13 cellular contexts compared by ENCODE assay signal in genomic region chr5:150153483-150153882, GRCh38. TPM values are rescaled to one million over a fixed set of nuclear protein-coding genes. Genes with fewer than 3 reads are reported as not detected.
A peak's percentile ranks its signal among the peaks of the same experiment; 100 is the strongest.
DNase-seq lines count a peak whose midpoint lies in the region; FAIRE-seq and TF ChIP-seq lines count a peak whose summit lies in the region.
"Had no signal": no experiment of that assay in that cellular context is flagged by ENCODE, and none has a peak within 500 bp of the region (broad histone marks: within the 10 kb centered on the region; RNA-seq: fewer than 3 reads in every experiment).

No MANE protein-coding gene starts in this region.

- no peak for FAIRE-seq in kidney (lab: Jason Lieb, UNC)

- intact Hi-C loops in kidney (cut with DNase I): no loop called here

- H3K4me1 ChIP-seq in kidney (ENCODE audit: control insufficient read depth in 1 of 2, insufficient read depth in 1 of 2, low read depth in 1 of 2, low read length in 2 of 2) (peaks cover 0 to 19% of the 10 kb centered on the region in 2 donors), skeletal muscle satellite cell (ENCODE audit: control insufficient read depth, insufficient read depth, low read length) (peaks cover 39% of the 10 kb centered on the region)

- H3K9ac ChIP-seq in kidney (ENCODE audit: low read length in 2 of 2) (peak overlapping the region; percentile 13 to 81), skeletal muscle satellite cell (ENCODE audit: low read depth, low read length) (no peak overlapping the region)

- peak overlapping the region; percentile 77 for H3K27ac ChIP-seq in angular gyrus (ENCODE audit: low read depth, low read length)
- peak overlapping the region; percentile 54 to 85 for H3K27ac ChIP-seq in kidney (ENCODE audit: low read depth in 2 of 2, low read length in 2 of 2)

- TF ChIP-seq CTCF in AG09309 (IDR thresholded peaks at IDR 0.05; ENCODE audit: control insufficient read depth, insufficient read depth, low read depth, low read length, missing control alignments) (no peak), kidney (IDR thresholded peaks at IDR 0.05; ENCODE audit: borderline replicate concordance, extremely low read depth, insufficient read depth) (no peak)

- H3K4me3 ChIP-seq in AG09309 (ENCODE audit: control insufficient read depth, low read depth, low read length): peak overlapping the region; percentile 89
- peak overlapping the region; percentile 65 to 67 for H3K4me3 ChIP-seq in kidney (ENCODE audit: low read length in 2 of 2)
- no peak overlapping the region for H3K4me3 ChIP-seq in skeletal muscle satellite cell (ENCODE audit: low read length)

- DNase-seq in AG09309 (ENCODE audit: low read depth) (no peak), kidney (no peak), OCI-M1 (lab: John Stamatoyannopoulos, UW) (no peak), SHP77 treated with DMSO at 0.1 percent for 48 hours (lab: John Stamatoyannopoulos, UW) (no peak), SKM-1 treated with dmso at 0.1 percent for 144 hours (lab: John Stamatoyannopoulos, UW; ENCODE audit: unreplicated experiment) (no peak), GDM1 (lab: John Stamatoyannopoulos, UW) (no peak)
- DNase-seq: activated naive CD4-positive, alpha-beta T cell treated with Interleukin-2 at 50 U/mL for 16 hours; CD8-positive, alpha-beta T cell; effector CD4-positive, alpha-beta T cell; GOT3; NCI-H1436 had no signal

- H3K27me3 ChIP-seq in skeletal muscle satellite cell (ENCODE audit: control insufficient read depth, insufficient read depth, low read length): no peaks in the 10 kb centered on the region

- H3K4me2 ChIP-seq in skeletal muscle satellite cell (ENCODE audit: low read length): peak overlapping the region; percentile 87

- H3K36me3 ChIP-seq in kidney (ENCODE audit: control insufficient read depth in 1 of 2, insufficient read depth in 2 of 2, low read length in 2 of 2) (no peaks in the 10 kb centered on the region), skeletal muscle satellite cell (ENCODE audit: insufficient read depth, low read length) (no peaks in the 10 kb centered on the region)

- H3K9me3 ChIP-seq in kidney (ENCODE audit: control insufficient read depth in 1 of 2, low read length in 2 of 2) (no peaks in the 10 kb centered on the region), skeletal muscle satellite cell (replicated peaks; ENCODE audit: low read length) (no peaks in the 10 kb centered on the region)

RNA-seq across cellular contexts. Expression of gene PDGFRB, which starts 2.2 kb away (rescaled TPM):
- total RNA-seq in kidney: 104 TPM
- polyA plus RNA-seq in kidney (ENCODE audit: insufficient read depth, low read depth, low replicate concordance): 50.4 TPM
- total RNA-seq in skeletal muscle satellite cell (2012; rRNA removed): 70.7 and 117 TPM in 2 replicates

RNA-seq across cellular contexts. Expression of gene CDX1, which starts 13.1 kb away (rescaled TPM):
- total RNA-seq in kidney: not detected
- polyA plus RNA-seq in kidney (ENCODE audit: insufficient read depth, low read depth, low replicate concordance): 0.39 TPM
- not detected in 2 replicates for total RNA-seq in skeletal muscle satellite cell (2012; rRNA removed)
- total RNA-seq: CD8-positive, alpha-beta T cell had no signal

RNA-seq across cellular contexts. Expression of gene SLC6A7, which starts 36.4 kb away (rescaled TPM):
- not detected for total RNA-seq in kidney
- polyA plus RNA-seq in kidney (ENCODE audit: insufficient read depth, low read depth, low replicate concordance): not detected
- total RNA-seq in skeletal muscle satellite cell (2012; rRNA removed): under 0.01 TPM in 1 of 2 replicates, not detected in the other
- total RNA-seq: CD8-positive, alpha-beta T cell had no signal
